ENCODE assay signal across 19 cellular contexts in genomic region chr5:57513785-57514184, GRCh38. TPM values are rescaled to one million over a fixed set of nuclear protein-coding genes. Genes with fewer than 3 reads are reported as not detected.
A peak's percentile ranks its signal among the peaks of the same experiment; 100 is the strongest.
DNase-seq lines count a peak whose midpoint lies in the region; ATAC-seq, FAIRE-seq and TF ChIP-seq lines count a peak whose summit lies in the region.
"Had no signal": no experiment of that assay in that cellular context is flagged by ENCODE, and none has a peak within 500 bp of the region (broad histone marks: within the 10 kb centered on the region; RNA-seq: fewer than 3 reads in every experiment).

No MANE protein-coding gene starts in this region.

- SMC1A ChIA-PET in GM12878 (lab: Charles Lee; ENCODE audit: uncharacterized antibody, unreplicated experiment), result interaction anchor here (1.2 to 2.8 kb wide), 2 partner anchors 12 to 13 kb away, joined by 3 to 12 read pairs; no protein-coding TSS in a partner anchor

- H4K20me1 ChIP-seq in GM12878 (ENCODE audit: control insufficient read depth, insufficient read depth) (no peaks in the 10 kb centered on the region), GM23248 (ENCODE audit: insufficient read depth) (no peaks in the 10 kb centered on the region)
- H4K20me1 ChIP-seq: BLaER1 had no signal

- no peak for FAIRE-seq in GM12878 (lab: Jason Lieb, UNC)
- FAIRE-seq: A549 had no signal

- H3K9me2 ChIP-seq in GM23248 (ENCODE audit: insufficient read depth), result no peaks in the 10 kb centered on the region

- POLR2A ChIA-PET in GM12878 (lab: Charles Lee), result no interaction called here

- no peak for TF ChIP-seq POLR2A in GM12878 (IDR thresholded peaks at IDR 0.05; ENCODE audit: low read depth, low read length)
- no peak for TF ChIP-seq POLR2A in Peyer's patch (IDR thresholded peaks at IDR 0.05)

- H3K4me1 ChIP-seq in GM12878 (ENCODE audit: control insufficient read depth, insufficient read depth, low read length), result no peaks in the 10 kb centered on the region
- H3K4me1 ChIP-seq in Peyer's patch, result no peaks in the 10 kb centered on the region
- H3K4me1 ChIP-seq in GM23248 (ENCODE audit: insufficient read depth), result no peaks in the 10 kb centered on the region
- H3K4me1 ChIP-seq: A549, BLaER1 had no signal

- ATAC-seq in GM18858 (IDR thresholded peaks at IDR 0.05; ENCODE audit: unreplicated experiment), result peak; percentile 57
- ATAC-seq in HG02571 (IDR thresholded peaks at IDR 0.05; ENCODE audit: unreplicated experiment), result peak; percentile 80
- ATAC-seq in HG02885 (IDR thresholded peaks at IDR 0.05; ENCODE audit: poor library complexity, unreplicated experiment), result peak; percentile 68
- peak; percentile 52; the same call in 2 of the 3 replicates for ATAC-seq in GM12878
- no peak for ATAC-seq in GM21367 (IDR thresholded peaks at IDR 0.05; ENCODE audit: unreplicated experiment)
- ATAC-seq: A549; CD8-positive, alpha-beta T cell had no signal

- DNase-seq in GM12878 (ENCODE audit: low read depth, low spot score) (no peak), Peyer's patch (no peak), GM23248 (no peak), coronary artery (ENCODE audit: low spot score) (no peak)
- DNase-seq: Calu3; CD8-positive, alpha-beta T cell; EL; NCI-H1105; NCI-H1694 treated with DMSO at 0.1 percent for 48 hours; Right ventricle myocardium superior; SW 1271; T-helper 2 cell had no signal

- H3K79me2 ChIP-seq in GM12878 (ENCODE audit: control insufficient read depth, insufficient read depth, low read length), result no peaks in the 10 kb centered on the region
- no peaks in the 10 kb centered on the region for H3K79me2 ChIP-seq in GM23248 (ENCODE audit: insufficient read depth)

- no peaks in the 10 kb centered on the region for H3F3A ChIP-seq in GM23248 (ENCODE audit: insufficient read depth)

- in situ Hi-C loops in GM12878 (cut with MboI) (no loop called here), GM23248 (cut with MboI) (no loop called here)

- WGBS in GM12878 (ENCODE audit: insufficient coverage, insufficient replicate concordance, low lambda C conversion rate, missing lambda C conversion rate), result 87% methylated on average over 2 of the region's 2 CpGs
- 87 to 88% methylated on average over 2 of the region's 2 CpGs for WGBS in GM23248 (ENCODE audit: low coverage in 1 of 2, low lambda C conversion rate in 2 of 2, missing lambda C conversion rate in 2 of 2), 2 experiments

- H2AFZ ChIP-seq in GM12878 (ENCODE audit: control insufficient read depth, low read depth, low read length), result no peak overlapping the region
- H2AFZ ChIP-seq in GM23248, result no peak overlapping the region

- H3K36me3 ChIP-seq in GM12878 (ENCODE audit: control insufficient read depth in 2 of 2, insufficient read depth in 2 of 2, low read length in 1 of 2), result no peaks in the 10 kb centered on the region
- no peaks in the 10 kb centered on the region for H3K36me3 ChIP-seq in Peyer's patch
- no peaks in the 10 kb centered on the region for H3K36me3 ChIP-seq in GM23248 (ENCODE audit: low read depth)
- H3K36me3 ChIP-seq: BLaER1 had no signal

- intact Hi-C loops in GM12878 (cut with micrococcal nuclease; ENCODE audit: unreplicated experiment), result no loop called here

- no peak overlapping the region for H3K9ac ChIP-seq in GM12878 (ENCODE audit: control insufficient read depth, insufficient read depth, low read length)
- H3K9ac ChIP-seq in GM23248, result no peak overlapping the region
- H3K9ac ChIP-seq: BLaER1 had no signal

- no TSS peak for BruUV-seq in GM12878 (replicated peaks; lab: Mats Ljungman, UMichigan)

- TF ChIP-seq EP300 in GM12878 (IDR thresholded peaks at IDR 0.05; ENCODE audit: borderline replicate concordance in 1 of 2, control insufficient read depth in 1 of 2, low read depth in 2 of 2, low read length in 2 of 2), result no peak

- TF ChIP-seq RAD21 in GM12878 (IDR thresholded peaks at IDR 0.05; ENCODE audit: insufficient read depth, low read depth, low read length), result no peak

- H3K27ac ChIP-seq in GM12878 (ENCODE audit: control insufficient read depth, insufficient read depth) (no peak overlapping the region), Peyer's patch (no peak overlapping the region), GM23248 (no peak overlapping the region), coronary artery (no peak overlapping the region)
- H3K27ac ChIP-seq: A549, BLaER1 had no signal

- H3K27me3 ChIP-seq in GM12878 (replicated peaks in 1 of 2; ENCODE audit: control insufficient read depth in 2 of 2, insufficient read depth in 2 of 2, low read length in 1 of 2), result no peaks in the 10 kb centered on the region
- no peaks in the 10 kb centered on the region for H3K27me3 ChIP-seq in Peyer's patch
- H3K27me3 ChIP-seq in GM23248 (replicated peaks; ENCODE audit: insufficient read depth), result no peaks in the 10 kb centered on the region
- H3K27me3 ChIP-seq: BLaER1 had no signal

- TF ChIP-seq CTCF in GM12878 (IDR thresholded peaks at IDR 0.05 in 2 of 3, conservative IDR thresholded peaks at IDR 0.05 in 1 of 3; ENCODE audit: control insufficient read depth in 2 of 3, extremely low read depth in 1 of 3, insufficient read depth in 1 of 3, low read depth in 3 of 3, low read length in 3 of 3) (no peak), Peyer's patch (IDR thresholded peaks at IDR 0.05) (no peak), coronary artery (IDR thresholded peaks at IDR 0.05) (no peak)

- H3K4me3 ChIP-seq in GM12878 (no peak overlapping the region), Peyer's patch (no peak overlapping the region), GM23248 (no peak overlapping the region), coronary artery (no peak overlapping the region)
- H3K4me3 ChIP-seq: A549, BLaER1 had no signal

- no peaks in the 10 kb centered on the region; the same call in 2 of the 3 replicates for H3K9me3 ChIP-seq in GM12878 (replicated peaks; ENCODE audit: control insufficient read depth, insufficient read depth, low read length)
- H3K9me3 ChIP-seq in Peyer's patch, result no peaks in the 10 kb centered on the region
- H3K9me3 ChIP-seq in GM23248 (ENCODE audit: low read depth), result no peaks in the 10 kb centered on the region
- H3K9me3 ChIP-seq: A549 had no signal

- RAD21 ChIA-PET in GM12878 (lab: Charles Lee; ENCODE audit: unreplicated experiment), result interaction anchor here (0.8 kb wide), 1 partner anchor 945 kb away, joined by 3 read pairs; no protein-coding TSS in a partner anchor

- CTCF ChIA-PET in GM12878 (lab: Yijun Ruan, JAX), result no interaction called here

- H3K4me2 ChIP-seq in GM12878 (ENCODE audit: control insufficient read depth, insufficient read depth) (no peak overlapping the region), GM23248 (ENCODE audit: unreplicated experiment) (no peak overlapping the region)
- H3K4me2 ChIP-seq: A549, BLaER1 had no signal

TF ChIP-seq in GM12878, 131 proteins besides CTCF, POLR2A, EP300 and RAD21 (continues in another document):
- TF ChIP-seq MTA3 (IDR thresholded peaks at IDR 0.05; ENCODE audit: borderline replicate concordance, low read length), result no peak
- no peak for TF ChIP-seq RUNX3 (IDR thresholded peaks at IDR 0.05; ENCODE audit: low read length)
- no peak for TF ChIP-seq ZNF24 (IDR thresholded peaks at IDR 0.05)
- TF ChIP-seq ATF2 (IDR thresholded peaks at IDR 0.05; ENCODE audit: low read length), result no peak
- no peak for TF ChIP-seq PKNOX1 (IDR thresholded peaks at IDR 0.05)
- no peak for TF ChIP-seq NFYA (IDR thresholded peaks at IDR 0.05; ENCODE audit: borderline replicate concordance, low read depth, low read length)
- no peak for TF ChIP-seq NFXL1 (IDR thresholded peaks at IDR 0.05; ENCODE audit: borderline replicate concordance)
- TF ChIP-seq EED (IDR thresholded peaks at IDR 0.05; ENCODE audit: low read depth), result no peak
- TF ChIP-seq ESRRA (IDR thresholded peaks at IDR 0.05; ENCODE audit: low read length), result no peak
- TF ChIP-seq SP1 (IDR thresholded peaks at IDR 0.05; ENCODE audit: low read depth, low read length), result no peak

RNA-seq across cellular contexts. Expression of gene ACTBL2, which starts 31.2 kb away (rescaled TPM):
- not detected in 2 replicates for total RNA-seq in GM12878 (2013; cell fraction: nucleolus; rRNA removed)
- not detected in 2 replicates for total RNA-seq in GM12878 (2014; rRNA removed)
- total RNA-seq in GM12878 (2014; rRNA removed; fragmentation: Illumina TruSeq; extraction: Trizol), result 0.04 TPM in 1 of 2 replicates, not detected in the other
- total RNA-seq in GM12878 (2021), result not detected in 2 replicates
- polyA plus RNA-seq in GM12878 (2011; ENCODE audit: low read depth), result not detected
- not detected in 2 replicates for polyA plus RNA-seq in GM12878 (2011; rRNA removed)
- not detected in 2 replicates for polyA plus RNA-seq in GM12878 (2011; cell fraction: cytosol; rRNA removed)
- polyA plus RNA-seq in GM12878 (2011; cell fraction: nucleus; rRNA removed), result not detected in 2 replicates
- polyA plus RNA-seq in GM12878 (2012), result not detected in 2 replicates
- 0.04 TPM in 1 of 2 replicates, not detected in the other for polyA plus RNA-seq in GM12878 (2014; fragmentation: Illumina TruSeq; extraction: Trizol)
- under 1 TPM in 1 of 2 experiments, not detected in 1; 0.06 TPM for polyA plus RNA-seq in GM12878 (2014; fragmentation: Nextera tagmentation; extraction: Ambion mirVana)
- not detected in 2 replicates for polyA plus RNA-seq in GM12878 (2014; rRNA removed)
- polyA plus RNA-seq in GM12878 (2016; fragmentation: Nextera tagmentation; extraction: Ambion mirVana), result not detected
- polyA minus RNA-seq in GM12878 (2011; rRNA and poly(A)+ RNA removed), result not detected in 2 replicates
- polyA minus RNA-seq in GM12878 (2011; cell fraction: cytosol; rRNA and poly(A)+ RNA removed), result not detected in 2 replicates
- polyA minus RNA-seq in GM12878 (2011; cell fraction: nucleus; rRNA and poly(A)+ RNA removed), result not detected in 2 replicates
- total RNA-seq in Peyer's patch, result not detected
- total RNA-seq in GM23248 (2014; rRNA removed; shearing (Covaris generic)), result 0.11 and 0.76 TPM in 2 replicates
- 0.24 and 0.34 TPM in 2 replicates for polyA plus RNA-seq in GM23248 (2016; fragmentation: Nextera tagmentation; extraction: Ambion mirVana)
- total RNA-seq: CD8-positive, alpha-beta T cell; NCI-H460; Right ventricle myocardium superior had no signal
